Comparison of ENCODE assay signal across 9 cellular contexts in genomic region chr9:36154213-36154952, GRCh38. TPM values are rescaled to one million over a fixed set of nuclear protein-coding genes. Genes with fewer than 3 reads are reported as not detected.
DNase-seq lines count a peak whose midpoint lies in the region; ATAC-seq, FAIRE-seq and TF ChIP-seq lines count a peak whose summit lies in the region.
"Had no signal": no experiment of that assay in that cellular context is flagged by ENCODE, and none has a peak within 500 bp of the region (broad histone marks: within the 10 kb centered on the region; RNA-seq: fewer than 3 reads in every experiment).

No MANE protein-coding gene starts in this region.

- H3K9me3 ChIP-seq in neural cell (ENCODE audit: low read length) = no peaks in the 10 kb centered on the region

- H3K79me2 ChIP-seq in neural cell (replicated peaks; ENCODE audit: insufficient read depth, low read length) = no peaks in the 10 kb centered on the region

- peak overlapping the region; percentile 55 for H3K9ac ChIP-seq in neural cell (ENCODE audit: low read length)

- DNase-seq in GM19239 (ENCODE audit: insufficient read length, low spot score) (no peak), RCC 7860 (ENCODE audit: low spot score) (peak; percentile 88), epithelial cell of proximal tubule (ENCODE audit: low read depth) (peak; percentile 40)
- DNase-seq in effector CD8-positive, alpha-beta T cell (lab: John Stamatoyannopoulos, UW) = no peak

- no peaks in the 10 kb centered on the region for H3K9me2 ChIP-seq in neural cell (ENCODE audit: insufficient read depth, low read length)

- peak; percentile 66 for TF ChIP-seq EP300 in neural cell (conservative IDR thresholded peaks at IDR 0.05; ENCODE audit: poor library complexity, severe bottlenecking)

- H3K27me3 ChIP-seq in neural cell (ENCODE audit: insufficient read depth, low read depth, low read length) = no peaks in the 10 kb centered on the region

- H3K4me3 ChIP-seq in epithelial cell of proximal tubule (ENCODE audit: low read depth, low read length) = no peak overlapping the region
- H3K4me3 ChIP-seq in neural cell (ENCODE audit: low read length) = peak overlapping the region; percentile 56

- ATAC-seq in GM21390 (IDR thresholded peaks at IDR 0.05; ENCODE audit: unreplicated experiment) (no peak), HG03139 (IDR thresholded peaks at IDR 0.05; ENCODE audit: unreplicated experiment) (no peak), GM18498 (IDR thresholded peaks at IDR 0.05; ENCODE audit: unreplicated experiment) (no peak)
- ATAC-seq: left colon had no signal

- no peaks in the 10 kb centered on the region for H3K36me3 ChIP-seq in neural cell (ENCODE audit: insufficient read depth, low read length)

- no peak overlapping the region for H2AFZ ChIP-seq in neural cell (ENCODE audit: low read depth, low read length)

- no peaks in the 10 kb centered on the region for H4K20me1 ChIP-seq in neural cell (ENCODE audit: insufficient read depth)

- peak overlapping the region; percentile 81 for H3K27ac ChIP-seq in neural cell (ENCODE audit: low read length)

- TF ChIP-seq CTCF in epithelial cell of proximal tubule (conservative IDR thresholded peaks at IDR 0.05; ENCODE audit: low read depth, low read length) (no peak), neural cell (IDR thresholded peaks at IDR 0.05; ENCODE audit: poor library complexity, severe bottlenecking) (no peak)

- no peaks in the 10 kb centered on the region for H3F3A ChIP-seq in neural cell (ENCODE audit: insufficient read depth, low read length, poor library complexity, severe bottlenecking)

- FAIRE-seq in GM19239 (lab: Jason Lieb, UNC) (peak; percentile 71), RCC 7860 (lab: Jason Lieb, UNC) (peak; percentile 51)

- H3K4me2 ChIP-seq in neural cell (ENCODE audit: low read length) = peak overlapping the region; percentile 40

- no peak for TF ChIP-seq RAD21 in neural cell (conservative IDR thresholded peaks at IDR 0.05)

TF ChIP-seq in neural cell, 6 proteins besides CTCF, POLR2A, EP300 and RAD21:
- TF ChIP-seq TAF1 (IDR thresholded peaks at IDR 0.05; ENCODE audit: low read depth) = no peak
- peak; percentile 28 for TF ChIP-seq SMC3 (conservative IDR thresholded peaks at IDR 0.05; ENCODE audit: poor library complexity)
- no peak for TF ChIP-seq EZH2 (IDR thresholded peaks at IDR 0.05; ENCODE audit: borderline replicate concordance, insufficient read depth, low read length, poor library complexity, severe bottlenecking)
- peak; percentile 69 for TF ChIP-seq MXI1 (conservative IDR thresholded peaks at IDR 0.05; ENCODE audit: poor library complexity, severe bottlenecking)
- TF ChIP-seq POLR2AphosphoS5 (IDR thresholded peaks at IDR 0.05) = peak; percentile 55
- TF ChIP-seq REST (IDR thresholded peaks at IDR 0.05; ENCODE audit: borderline replicate concordance) = peak; percentile 83

RNA-seq across cellular contexts. Expression of gene CCIN, which starts 14.8 kb away (rescaled TPM):
- total RNA-seq in epithelial cell of proximal tubule = 0.06 TPM in 1 of 2 replicates, not detected in the other
- not detected in 2 replicates for polyA plus RNA-seq in neural cell
- not detected in 2 replicates for polyA minus RNA-seq in neural cell

RNA-seq across cellular contexts. Expression of gene GLIPR2, which starts 17.9 kb away (rescaled TPM):
- total RNA-seq in epithelial cell of proximal tubule = 23.6 and 42.7 TPM in 2 replicates
- polyA plus RNA-seq in neural cell = 8.0 and 16.1 TPM in 2 replicates
- polyA minus RNA-seq in neural cell = 4.6 and 5.6 TPM in 2 replicates

RNA-seq across cellular contexts. Expression of gene CLTA, which starts 36.3 kb away (rescaled TPM):
- 423 and 461 TPM in 2 replicates for total RNA-seq in epithelial cell of proximal tubule
- 420 and 461 TPM in 2 replicates for polyA plus RNA-seq in neural cell
- polyA minus RNA-seq in neural cell = 143 and 157 TPM in 2 replicates

Comparison
In these comparisons a context has a peak if more than half of its experiments do, and no peak if none do; other contexts are left out.
1. DNase-seq: peak in RCC 7860 (single experiment) and epithelial cell of proximal tubule (single experiment); none in GM19239 (single experiment) and effector CD8-positive, alpha-beta T cell (single experiment).